ENCODE assay signal across 8 cellular contexts in genomic region chr2:237474511-237474911, GRCh38.
DNase-seq lines count a peak whose midpoint lies in the region; ATAC-seq lines count a peak whose summit lies in the region.

No MANE protein-coding gene starts in this region.

- H3K9ac ChIP-seq in HUES6 (ENCODE audit: low read length) (peak overlapping the region; percentile 68), adipocyte (ENCODE audit: low read length) (peak overlapping the region; percentile 91), iPS-15b (ENCODE audit: low read depth, low read length) (peak overlapping the region; percentile 62)

- peak overlapping the region; percentile 93 to 96 for H3K4me3 Mint-ChIP-seq in stimulated activated naive B cell treated with anti-CD40 and anti-IgM and Interleukin-4, amounts not matched to agents 10 μg/mL and 1 μg/mL and 100 μg/mL, for 72 hours

- peaks cover 40% of the 10 kb centered on the region for H3K27me3 ChIP-seq in HUES6 (ENCODE audit: control insufficient read depth, insufficient read depth, low read length)
- H3K27me3 ChIP-seq in adipocyte (replicated peaks; ENCODE audit: control insufficient read depth, insufficient read depth, low read length) = no peaks in the 10 kb centered on the region
- H3K27me3 ChIP-seq in iPS-15b (ENCODE audit: control insufficient read depth, insufficient read depth, low read length) = peaks cover 39% of the 10 kb centered on the region

- no peaks in the 10 kb centered on the region for H3K36me3 Mint-ChIP-seq in stimulated activated naive B cell treated with anti-CD40 and anti-IgM and Interleukin-4, amounts not matched to agents 10 μg/mL and 1 μg/mL and 100 μg/mL, for 72 hours

- H3K27ac Mint-ChIP-seq in stimulated activated naive B cell treated with anti-CD40 and anti-IgM and Interleukin-4, amounts not matched to agents 10 μg/mL and 1 μg/mL and 100 μg/mL, for 72 hours = peak overlapping the region; percentile 98

- H3K27me3 Mint-ChIP-seq in stimulated activated naive B cell treated with anti-CD40 and anti-IgM and Interleukin-4, amounts not matched to agents 10 μg/mL and 1 μg/mL and 100 μg/mL, for 72 hours = peaks cover 35 to 37% of the 10 kb centered on the region in 2 donors

- H3K4me1 ChIP-seq in HUES6 (ENCODE audit: control insufficient read depth, insufficient read depth, low read length) (peaks cover 6% of the 10 kb centered on the region; the same call in 1 of the 2 replicates), adipocyte (ENCODE audit: control insufficient read depth, insufficient read depth, low read length) (peaks cover 13% of the 10 kb centered on the region), iPS-15b (ENCODE audit: control insufficient read depth, insufficient read depth, low read length) (no peaks in the 10 kb centered on the region)

- H3K4me3 ChIP-seq in HUES6 (ENCODE audit: low read depth, low read length) (peak overlapping the region; percentile 68), adipocyte (ENCODE audit: low read length) (peak overlapping the region; percentile 79), iPS-15b (ENCODE audit: low read depth, low read length) (peak overlapping the region; percentile 73)

- H3K9me3 ChIP-seq in HUES6 (ENCODE audit: control insufficient read depth, insufficient read depth, low read depth, low read length) (no peaks in the 10 kb centered on the region), adipocyte (ENCODE audit: control insufficient read depth, low read length) (no peaks in the 10 kb centered on the region), iPS-15b (ENCODE audit: control insufficient read depth, insufficient read depth, low read length) (no peaks in the 10 kb centered on the region)

- no peaks in the 10 kb centered on the region for H3K9me3 Mint-ChIP-seq in stimulated activated naive B cell treated with anti-CD40 and anti-IgM and Interleukin-4, amounts not matched to agents 10 μg/mL and 1 μg/mL and 100 μg/mL, for 72 hours

- H3K4me1 Mint-ChIP-seq in stimulated activated naive B cell treated with anti-CD40 and anti-IgM and Interleukin-4, amounts not matched to agents 10 μg/mL and 1 μg/mL and 100 μg/mL, for 72 hours = peaks cover 11 to 18% of the 10 kb centered on the region in 2 donors

- DNase-seq in adipocyte (ENCODE audit: low read depth) (no peak), NCI-H1417 (lab: John Stamatoyannopoulos, UW) (no peak), MV-4-11 (lab: John Stamatoyannopoulos, UW) (no peak)
- no peak for DNase-seq in stimulated activated naive B cell treated with anti-CD40 and anti-IgM and Interleukin-4, amounts not matched to agents 10 μg/mL and 1 μg/mL and 100 μg/mL, for 72 hours

- ATAC-seq in stimulated activated naive B cell treated with anti-CD40 and anti-IgM and Interleukin-4, amounts not matched to agents 10 μg/mL and 1 μg/mL and 100 μg/mL, for 72 hours (replicated peaks) = no peak
- no peak for ATAC-seq in HG03045 (IDR thresholded peaks at IDR 0.05; ENCODE audit: unreplicated experiment)
- no peak for ATAC-seq in HG02852 (IDR thresholded peaks at IDR 0.05; ENCODE audit: unreplicated experiment)

- H3K36me3 ChIP-seq in HUES6 (ENCODE audit: control insufficient read depth, insufficient read depth, low read length) (no peaks in the 10 kb centered on the region), adipocyte (ENCODE audit: control insufficient read depth, insufficient read depth, low read length, severe bottlenecking) (no peaks in the 10 kb centered on the region), iPS-15b (ENCODE audit: control insufficient read depth, insufficient read depth, low read length) (no peaks in the 10 kb centered on the region)

- peak overlapping the region; percentile 84; the same call in 1 of the 2 replicates for H3K27ac ChIP-seq in HUES6 (ENCODE audit: low read depth, low read length)
